In the genomic region with DNA sequence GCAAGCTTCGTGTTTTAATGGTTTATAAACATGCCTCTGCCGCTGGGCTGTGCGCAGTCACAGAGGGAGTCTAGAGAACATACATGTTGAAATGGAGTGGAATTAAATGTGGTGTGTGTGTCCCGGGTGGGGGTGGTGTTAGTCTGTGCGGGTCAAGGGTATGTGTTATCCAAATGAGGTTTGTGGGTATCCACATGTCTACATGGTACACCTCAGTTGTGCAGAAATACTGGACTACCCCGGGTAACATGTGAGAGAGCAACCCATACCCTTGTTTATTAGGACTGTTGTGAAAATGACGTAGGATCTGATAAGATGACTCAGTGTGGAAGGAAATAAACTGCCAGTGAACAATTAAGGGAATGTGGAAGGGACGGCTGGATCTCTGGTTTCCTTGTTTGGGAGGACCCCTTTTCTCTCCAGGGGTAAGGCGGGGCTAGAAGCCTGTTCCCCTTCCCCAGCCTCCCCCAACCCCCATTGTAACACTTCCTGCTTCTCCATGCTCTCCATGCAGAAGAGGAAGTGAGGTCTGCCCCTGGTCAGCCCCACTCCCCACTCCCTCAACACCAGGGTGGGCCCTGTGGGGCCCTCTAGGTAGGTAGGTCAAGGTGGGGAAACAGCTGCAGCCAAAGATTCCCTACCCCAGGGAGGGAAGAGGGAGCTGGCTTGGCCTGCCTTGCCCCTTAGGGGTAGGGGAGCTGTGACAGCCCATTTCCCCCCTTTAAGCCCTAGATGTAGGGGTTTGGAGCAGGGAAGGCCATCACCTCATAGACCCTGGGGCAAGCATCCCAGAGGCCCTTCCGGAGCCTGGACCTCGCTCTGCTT, we compare ENCODE assay signal across 9 cellular contexts. TPM values are rescaled to one million over a fixed set of nuclear protein-coding genes. Genes with fewer than 3 reads are reported as not detected.
DNase-seq lines count a peak whose midpoint lies in the region; ATAC-seq and TF ChIP-seq lines count a peak whose summit lies in the region.
"Had no signal": no experiment of that assay in that cellular context is flagged by ENCODE, and none has a peak within 500 bp of the region (broad histone marks: within the 10 kb centered on the region; RNA-seq: fewer than 3 reads in every experiment).

No MANE protein-coding gene starts in this region.

- H4K20me1 ChIP-seq in GM23248 (ENCODE audit: insufficient read depth) = no peaks in the 10 kb centered on the region
- H4K20me1 ChIP-seq in SK-N-SH (ENCODE audit: insufficient read depth) = no peaks in the 10 kb centered on the region

- no peak overlapping the region for H3K27ac ChIP-seq in GM23248
- H3K27ac ChIP-seq in SK-N-SH (ENCODE audit: low read depth in 2 of 2, low read length in 1 of 2) = no peak overlapping the region

- H3K9me3 ChIP-seq in GM23248 (ENCODE audit: low read depth) (no peaks in the 10 kb centered on the region), SK-N-SH (no peaks in the 10 kb centered on the region)

- no peak overlapping the region for H2AFZ ChIP-seq in GM23248
- peak overlapping the region; percentile 17; the same call in 1 of the 2 replicates for H2AFZ ChIP-seq in SK-N-SH (ENCODE audit: low read depth)

- in situ Hi-C loops in GM23248 (cut with MboI) = no loop called here

- H3K79me2 ChIP-seq in GM23248 (ENCODE audit: insufficient read depth) (no peaks in the 10 kb centered on the region), SK-N-SH (ENCODE audit: insufficient read depth) (no peaks in the 10 kb centered on the region)

- DNase-seq in GM23248 = peak; percentile 46
- DNase-seq in SK-N-SH = peak; percentile 25
- DNase-seq in fibroblast of mammary gland (ENCODE audit: low read depth) = peak; percentile 73
- DNase-seq in renal cortical epithelial cell (ENCODE audit: low read depth) = peak; percentile 60
- no peak for DNase-seq in activated CD4-positive, alpha-beta T cell treated with anti-CD3 and anti-CD28 coated beads, Interleukin-2, amount 50 U/mL, for 48 hours
- no peak for DNase-seq in retina
- no peak for DNase-seq in T1000 (lab: John Stamatoyannopoulos, UW)
- DNase-seq: occipital lobe had no signal

- no peak for TF ChIP-seq EP300 in SK-N-SH (IDR thresholded peaks at IDR 0.05; ENCODE audit: borderline replicate concordance in 1 of 2, low read depth in 1 of 2, low read length in 1 of 2)

- H3K4me1 ChIP-seq in GM23248 (ENCODE audit: insufficient read depth) = no peaks in the 10 kb centered on the region
- peaks cover 4 to 15% of the 10 kb centered on the region in 2 experiments; a peak in 2 of 4 replicates for H3K4me1 ChIP-seq in SK-N-SH (ENCODE audit: control insufficient read depth in 1 of 2, insufficient read depth in 2 of 2, low read depth in 1 of 2, low read length in 1 of 2)

- POLR2A ChIA-PET in SK-N-SH (lab: Yijun Ruan, JAX) = no interaction called here

- TF ChIP-seq CTCF in SK-N-SH (IDR thresholded peaks at IDR 0.05) (no peak), fibroblast of mammary gland (conservative IDR thresholded peaks at IDR 0.05; ENCODE audit: control insufficient read depth, insufficient read depth, low read depth, low read length) (no peak)

- H3K9ac ChIP-seq in GM23248 (no peak overlapping the region), SK-N-SH (no peak overlapping the region)

- H3K4me3 ChIP-seq in GM23248 (no peak overlapping the region), SK-N-SH (ENCODE audit: low read depth in 2 of 2, low read length in 1 of 2) (no peak overlapping the region), fibroblast of mammary gland (ENCODE audit: control insufficient read depth, low read depth, low read length) (no peak overlapping the region)

- no peak overlapping the region for H3K4me2 ChIP-seq in GM23248 (ENCODE audit: unreplicated experiment)
- no peak overlapping the region for H3K4me2 ChIP-seq in SK-N-SH

- H3K9me2 ChIP-seq in GM23248 (ENCODE audit: insufficient read depth) (no peaks in the 10 kb centered on the region), SK-N-SH (no peaks in the 10 kb centered on the region)

- 82 to 85% methylated on average over 10 to 11 of the region's 11 CpGs for WGBS in GM23248 (ENCODE audit: low coverage in 1 of 2, low lambda C conversion rate in 2 of 2, missing lambda C conversion rate in 2 of 2), 2 experiments
- 79% methylated on average over 9 of the region's 11 CpGs for WGBS in SK-N-SH (ENCODE audit: low lambda C conversion rate)

- ATAC-seq in GM18502 (IDR thresholded peaks at IDR 0.05; ENCODE audit: poor library complexity, unreplicated experiment) = no peak

- no peaks in the 10 kb centered on the region for H3F3A ChIP-seq in GM23248 (ENCODE audit: insufficient read depth)
- no peaks in the 10 kb centered on the region for H3F3A ChIP-seq in SK-N-SH (replicated peaks; ENCODE audit: insufficient read depth)

- CTCF ChIA-PET in SK-N-SH (lab: Yijun Ruan, JAX) = interaction anchor here (1.3 to 5.2 kb wide), 4 partner anchors 10 to 231 kb away, joined by 4 to 36 read pairs (median 5); no protein-coding TSS in a partner anchor

- H3K36me3 ChIP-seq in GM23248 (ENCODE audit: low read depth) (no peaks in the 10 kb centered on the region), SK-N-SH (replicated peaks in 1 of 2; ENCODE audit: control insufficient read depth in 1 of 2, insufficient read depth in 2 of 2, low read length in 1 of 2) (no peaks in the 10 kb centered on the region)

- no peak for TF ChIP-seq RAD21 in SK-N-SH (IDR thresholded peaks at IDR 0.05; ENCODE audit: low read length)

- H3K27me3 ChIP-seq in GM23248 (replicated peaks; ENCODE audit: insufficient read depth) = no peaks in the 10 kb centered on the region; the same call in 1 of the 2 replicates
- no peaks in the 10 kb centered on the region for H3K27me3 ChIP-seq in SK-N-SH (ENCODE audit: insufficient read depth)

TF ChIP-seq in SK-N-SH, 30 proteins besides CTCF, POLR2A, EP300 and RAD21 (continues in another document):
- TF ChIP-seq ZBTB33 (IDR thresholded peaks at IDR 0.05; ENCODE audit: borderline replicate concordance, low read depth) (no peak), MXI1 (IDR thresholded peaks at IDR 0.05; ENCODE audit: low read depth, low read length) (no peak), FOXM1 (IDR thresholded peaks at IDR 0.05; ENCODE audit: low read depth) (no peak), FOSL2 (IDR thresholded peaks at IDR 0.05; ENCODE audit: borderline replicate concordance, low read depth) (no peak), RXRA (IDR thresholded peaks at IDR 0.05; ENCODE audit: borderline replicate concordance, low read depth) (no peak), NRF1 (IDR thresholded peaks at IDR 0.05; ENCODE audit: low read depth, low read length) (no peak), TAF1 (IDR thresholded peaks at IDR 0.05; ENCODE audit: borderline replicate concordance, low read depth, low read length) (no peak), MEF2A (IDR thresholded peaks at IDR 0.05; ENCODE audit: borderline replicate concordance, low read depth) (no peak), EZH2phosphoT487 (IDR thresholded peaks at IDR 0.05; ENCODE audit: borderline replicate concordance, low read depth) (no peak), ELF1 (IDR thresholded peaks at IDR 0.05) (no peak)
- TF ChIP-seq, protein P1, sequence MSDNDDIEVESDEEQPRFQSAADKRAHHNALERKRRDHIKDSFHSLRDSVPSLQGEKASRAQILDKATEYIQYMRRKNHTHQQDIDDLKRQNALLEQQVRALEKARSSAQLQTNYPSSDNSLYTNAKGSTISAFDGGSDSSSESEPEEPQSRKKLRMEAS (IDR thresholded peaks at IDR 0.05; ENCODE audit: low read depth) = no peak

RNA-seq across cellular contexts. Expression of gene EPS8L3, which starts 0.7 kb away (rescaled TPM):
- total RNA-seq in GM23248 (2014; rRNA removed; shearing (Covaris generic)) = not detected in 2 replicates
- not detected in 2 replicates for polyA plus RNA-seq in GM23248 (2016; fragmentation: Nextera tagmentation; extraction: Ambion mirVana)
- not detected in 2 replicates for polyA plus RNA-seq in SK-N-SH (2012; rRNA removed)
- not detected in 2 replicates for polyA plus RNA-seq in SK-N-SH (2012; cell fraction: cytosol; rRNA removed)
- polyA plus RNA-seq in SK-N-SH (2012; cell fraction: nucleus; rRNA removed) = not detected in 2 replicates
- total RNA-seq in renal cortical epithelial cell = not detected in 2 replicates
- total RNA-seq: occipital lobe had no signal

RNA-seq across cellular contexts. Expression of gene GSTM3, which starts 22.2 kb away (rescaled TPM):
- total RNA-seq in GM23248 (2014; rRNA removed; shearing (Covaris generic)) = 28.7 and 30.0 TPM in 2 replicates
- 75.2 and 81.0 TPM in 2 replicates for polyA plus RNA-seq in GM23248 (2016; fragmentation: Nextera tagmentation; extraction: Ambion mirVana)
- 84.9 and 86.6 TPM in 2 replicates for polyA plus RNA-seq in SK-N-SH (2012; rRNA removed)
- 101 and 104 TPM in 2 replicates for polyA plus RNA-seq in SK-N-SH (2012; cell fraction: cytosol; rRNA removed)
- 44.0 and 59.3 TPM in 2 replicates for polyA plus RNA-seq in SK-N-SH (2012; cell fraction: nucleus; rRNA removed)
- 75.2 and 85.6 TPM in 2 replicates for total RNA-seq in renal cortical epithelial cell

RNA-seq across cellular contexts. Expression of gene GSTM5, which starts 51.0 kb away (rescaled TPM):
- 1.5 and 2.4 TPM in 2 replicates for total RNA-seq in GM23248 (2014; rRNA removed; shearing (Covaris generic))
- polyA plus RNA-seq in GM23248 (2016; fragmentation: Nextera tagmentation; extraction: Ambion mirVana) (2.5 and 3.8 TPM in 2 replicates), SK-N-SH (2012; rRNA removed) (not detected in 2 replicates)
- not detected in 2 replicates for polyA plus RNA-seq in SK-N-SH (2012; cell fraction: cytosol; rRNA removed)
- polyA plus RNA-seq in SK-N-SH (2012; cell fraction: nucleus; rRNA removed) = not detected in 2 replicates
- not detected in 2 replicates for total RNA-seq in renal cortical epithelial cell

Comparison
In these comparisons a context has a peak if more than half of its experiments do, and no peak if none do; other contexts are left out.
1. DNase-seq: peak in GM23248 (single experiment), SK-N-SH (single experiment), fibroblast of mammary gland (single experiment) and renal cortical epithelial cell (single experiment); none in activated CD4-positive, alpha-beta T cell treated with anti-CD3 and anti-CD28 coated beads, Interleukin-2, amount 50 U/mL, for 48 hours (0 of 2), retina (single experiment) and T1000 (single experiment).